ENCODE assay signal across 1 cellular context in genomic region chr16:21158208-21159110, GRCh38.
TF ChIP-seq lines count a peak whose summit lies in the region.

TSS of gene LDAF1 (plus strand) at chr16:21158674. CDS start at chr16:21161183, 2,509 bp downstream.

TF ChIP-seq in HepG2, 621 proteins besides CTCF, POLR2A, EP300 and RAD21 (continued from another document and continues in another):
- no peak for TF ChIP-seq KIAA2018 (CRISPR knock-in tag; IDR thresholded peaks at IDR 0.05; ENCODE audit: borderline replicate concordance)
- TF ChIP-seq BHLHE40 (IDR thresholded peaks at IDR 0.05; ENCODE audit: low read length), result no peak
- no peak for TF ChIP-seq ZXDC (CRISPR knock-in tag; IDR thresholded peaks at IDR 0.05)
- peak; percentile 56 for TF ChIP-seq ELF1 (CRISPR knock-in tag; IDR thresholded peaks at IDR 0.05)
- TF ChIP-seq SOX6 (IDR thresholded peaks at IDR 0.05), result no peak
- TF ChIP-seq SOX6 (CRISPR knock-in tag; IDR thresholded peaks at IDR 0.05), result no peak
- TF ChIP-seq SIN3B (IDR thresholded peaks at IDR 0.05; ENCODE audit: low read length), result no peak
- TF ChIP-seq NFYB (CRISPR knock-in tag; IDR thresholded peaks at IDR 0.05), result no peak
- TF ChIP-seq DMTF1 (CRISPR knock-in tag; IDR thresholded peaks at IDR 0.05), result no peak
- TF ChIP-seq BRCA1 (CRISPR knock-in tag; IDR thresholded peaks at IDR 0.05), result no peak
- TF ChIP-seq HMGXB4 (CRISPR knock-in tag; IDR thresholded peaks at IDR 0.05; ENCODE audit: borderline replicate concordance in 1 of 2, low read depth in 1 of 2), result peak in 1 of 2 experiments; percentile 67; a peak in 1 of 4 replicates
- TF ChIP-seq SMARCE1 (IDR thresholded peaks at IDR 0.05; ENCODE audit: borderline replicate concordance), result no peak
- no peak for TF ChIP-seq MAFK (conservative IDR thresholded peaks at IDR 0.05 in 1 of 2, IDR thresholded peaks at IDR 0.05 in 1 of 2; ENCODE audit: low read length in 2 of 2)
- no peak for TF ChIP-seq RBM22 (optimal IDR thresholded peaks at IDR 0.05; ENCODE audit: low read length)
- no peak for TF ChIP-seq ZC3H4 (CRISPR knock-in tag; IDR thresholded peaks at IDR 0.05; ENCODE audit: borderline replicate concordance)
- TF ChIP-seq ZFP90 (CRISPR knock-in tag; IDR thresholded peaks at IDR 0.05; ENCODE audit: borderline replicate concordance), result no peak
- TF ChIP-seq, protein P1, sequence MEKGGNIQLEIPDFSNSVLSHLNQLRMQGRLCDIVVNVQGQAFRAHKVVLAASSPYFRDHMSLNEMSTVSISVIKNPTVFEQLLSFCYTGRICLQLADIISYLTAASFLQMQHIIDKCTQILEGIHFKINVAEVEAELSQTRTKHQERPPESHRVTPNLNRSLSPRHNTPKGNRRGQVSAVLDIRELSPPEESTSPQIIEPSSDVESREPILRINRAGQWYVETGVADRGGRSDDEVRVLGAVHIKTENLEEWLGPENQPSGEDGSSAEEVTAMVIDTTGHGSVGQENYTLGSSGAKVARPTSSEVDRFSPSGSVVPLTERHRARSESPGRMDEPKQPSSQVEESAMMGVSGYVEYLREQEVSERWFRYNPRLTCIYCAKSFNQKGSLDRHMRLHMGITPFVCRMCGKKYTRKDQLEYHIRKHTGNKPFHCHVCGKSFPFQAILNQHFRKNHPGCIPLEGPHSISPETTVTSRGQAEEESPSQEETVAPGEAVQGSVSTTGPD (CRISPR knock-in tag; IDR thresholded peaks at IDR 0.05), result no peak
- peak; percentile 64; the same call in 1 of the 2 replicates for TF ChIP-seq ZBTB7A (CRISPR knock-in tag; IDR thresholded peaks at IDR 0.05)
- TF ChIP-seq ZNF773 (CRISPR knock-in tag; IDR thresholded peaks at IDR 0.05; ENCODE audit: borderline replicate concordance), result no peak
- TF ChIP-seq ZNF414 (CRISPR knock-in tag; IDR thresholded peaks at IDR 0.05), result no peak
- peak; percentile 18 for TF ChIP-seq YY1 (IDR thresholded peaks at IDR 0.05; ENCODE audit: insufficient read depth, insufficient replicate concordance, low read depth, low read length)
- TF ChIP-seq ZMAT3 (CRISPR knock-in tag; conservative IDR thresholded peaks at IDR 0.05), result no peak
- TF ChIP-seq REL (CRISPR knock-in tag; conservative IDR thresholded peaks at IDR 0.05), result no peak
- peak; percentile 86 for TF ChIP-seq ZNF777 (CRISPR knock-in tag; IDR thresholded peaks at IDR 0.05)
- no peak; the same call in 1 of the 2 replicates for TF ChIP-seq ZNF75D (CRISPR knock-in tag; IDR thresholded peaks at IDR 0.05; ENCODE audit: borderline replicate concordance)
- 0 out of 2 replicates have a peak, but pooled peaks have one; percentile 17 for TF ChIP-seq MYPOP (CRISPR knock-in tag; IDR thresholded peaks at IDR 0.05)
- TF ChIP-seq HHEX (CRISPR knock-in tag; IDR thresholded peaks at IDR 0.05), result no peak
- TF ChIP-seq ZNF10 (CRISPR knock-in tag; IDR thresholded peaks at IDR 0.05; ENCODE audit: borderline replicate concordance, low read depth), result no peak
- peak in 1 of 2 experiments; percentile 85; a peak in 2 of 4 replicates for TF ChIP-seq KLF16 (CRISPR knock-in tag; IDR thresholded peaks at IDR 0.05)
- TF ChIP-seq IRF9 (CRISPR knock-in tag; IDR thresholded peaks at IDR 0.05; ENCODE audit: borderline replicate concordance), result 0 out of 2 replicates have a peak, but pooled peaks have one; percentile 66
- TF ChIP-seq, protein P2, sequence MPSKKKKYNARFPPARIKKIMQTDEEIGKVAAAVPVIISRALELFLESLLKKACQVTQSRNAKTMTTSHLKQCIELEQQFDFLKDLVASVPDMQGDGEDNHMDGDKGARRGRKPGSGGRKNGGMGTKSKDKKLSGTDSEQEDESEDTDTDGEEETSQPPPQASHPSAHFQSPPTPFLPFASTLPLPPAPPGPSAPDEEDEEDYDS (CRISPR knock-in tag; IDR thresholded peaks at IDR 0.05), result no peak
- TF ChIP-seq THAP9 (CRISPR knock-in tag; IDR thresholded peaks at IDR 0.05; ENCODE audit: borderline replicate concordance), result no peak; the same call in 1 of the 2 replicates
- TF ChIP-seq ZNF350 (CRISPR knock-in tag; IDR thresholded peaks at IDR 0.05; ENCODE audit: borderline replicate concordance, low read depth), result peak; percentile 71
- TF ChIP-seq CAMTA2 (CRISPR knock-in tag; IDR thresholded peaks at IDR 0.05; ENCODE audit: borderline replicate concordance), result no peak
